ENCODE assay signal across 18 cellular contexts in the genomic region with DNA sequence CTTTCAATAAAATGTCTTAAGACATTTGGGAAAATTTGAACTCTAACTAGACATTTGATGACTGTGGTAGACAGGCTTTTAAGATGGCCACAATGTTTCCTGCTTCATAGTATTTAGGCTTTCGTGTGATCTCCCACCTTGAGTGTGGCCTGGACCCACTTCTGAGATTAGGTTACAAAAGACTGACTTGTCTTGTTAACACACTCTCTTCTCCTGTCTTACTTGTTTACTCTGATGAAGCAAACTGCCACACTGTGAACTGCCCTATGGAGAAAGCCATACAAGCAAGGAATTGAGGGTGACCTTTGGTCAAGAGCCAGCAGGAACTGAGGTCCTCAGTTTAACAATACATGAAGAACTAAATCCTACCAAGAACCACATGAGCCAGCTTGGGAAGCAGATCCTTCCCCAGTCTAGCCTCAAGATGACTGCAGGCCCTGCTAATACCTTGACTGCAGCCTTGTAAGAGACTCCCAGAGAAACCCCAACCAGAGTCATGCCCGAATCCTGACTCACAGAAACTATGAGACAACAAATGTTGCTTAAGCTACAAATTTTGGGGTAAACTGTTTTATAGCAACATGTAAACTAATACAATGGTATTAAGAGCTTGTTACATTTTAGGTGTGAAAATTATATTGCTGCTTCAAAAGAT. TPM values are rescaled to one million over a fixed set of nuclear protein-coding genes. Genes with fewer than 3 reads are reported as not detected.
A peak's percentile ranks its signal among the peaks of the same experiment; 100 is the strongest.
DNase-seq lines count a peak whose midpoint lies in the region; ATAC-seq and TF ChIP-seq lines count a peak whose summit lies in the region.
"Had no signal": no experiment of that assay in that cellular context is flagged by ENCODE, and none has a peak within 500 bp of the region (broad histone marks: within the 10 kb centered on the region; RNA-seq: fewer than 3 reads in every experiment).

No MANE protein-coding gene starts in this region.

- no peak overlapping the region for H3K23ac ChIP-seq in mesenchymal stem cell (ENCODE audit: low read length in 2 of 2)

- peak overlapping the region; percentile 1 for H3K27ac ChIP-seq in mesenchymal stem cell (ENCODE audit: low read length, poor library complexity, severe bottlenecking)
- H3K27ac ChIP-seq in suprapubic skin: no peak overlapping the region
- H3K27ac ChIP-seq: esophagus squamous epithelium, RWPE1 had no signal

- no peak overlapping the region for H2BK15ac ChIP-seq in mesenchymal stem cell (ENCODE audit: low read depth, poor library complexity, severe bottlenecking)

- ATAC-seq in GM21367 (IDR thresholded peaks at IDR 0.05; ENCODE audit: unreplicated experiment): no peak

- no peak overlapping the region for H3K18ac ChIP-seq in mesenchymal stem cell (ENCODE audit: low read depth in 1 of 2, low read length in 2 of 2)

- H3K4me1 ChIP-seq in mesenchymal stem cell (ENCODE audit: control insufficient read depth, insufficient read depth, low read depth, low read length) (peaks cover 2% of the 10 kb centered on the region), suprapubic skin (no peaks in the 10 kb centered on the region)

- H3K79me1 ChIP-seq in mesenchymal stem cell (replicated peaks; ENCODE audit: low read length, poor library complexity, severe bottlenecking): peaks cover 10% of the 10 kb centered on the region

- H3K4me2 ChIP-seq in mesenchymal stem cell (ENCODE audit: low read length, poor library complexity, severe bottlenecking): no peak overlapping the region

- no peak overlapping the region for H2BK120ac ChIP-seq in mesenchymal stem cell (ENCODE audit: low read depth, low read length)

- H2AFZ ChIP-seq in mesenchymal stem cell (ENCODE audit: low read depth, low read length): no peak overlapping the region

- DNase-seq in AG20443 (ENCODE audit: low spot score) (peak; percentile 32), HT1080 (ENCODE audit: low read depth) (peak; percentile 27), cardiac fibroblast (ENCODE audit: low read depth in 2 of 2) (peak; percentile 16 to 84), mesenchymal stem cell (peak; percentile 65), HK-2 (ENCODE audit: unreplicated experiment) (no peak), suprapubic skin (ENCODE audit: low spot score in 2 of 2) (no peak), NCI-H774 (lab: John Stamatoyannopoulos, UW) (no peak)
- DNase-seq: activated CD4-positive, alpha-beta T cell treated with anti-CD3 and anti-CD28 coated beads, Interleukin-2, amount 50 U/mL, for 48 hours; activated naive CD4-positive, alpha-beta T cell treated with Interleukin-2 at 50 U/mL for 16 hours; C1 segment of cervical spinal cord; cortex of kidney; esophagus squamous epithelium; NCI-H187; NCI-H526; stimulated activated CD4-positive, alpha-beta T cell treated with anti-CD3 and anti-CD28 coated beads, Interleukin-4, amount 100 ng/mL, for 24 hours; stimulated activated naive CD4-positive, alpha-beta T cell had no signal

- H2BK5ac ChIP-seq in mesenchymal stem cell (ENCODE audit: low read depth, low read length, poor library complexity, severe bottlenecking): no peak overlapping the region

- no peak overlapping the region for H3K14ac ChIP-seq in mesenchymal stem cell (ENCODE audit: low read length in 2 of 2)

- H3K36me3 ChIP-seq in mesenchymal stem cell (ENCODE audit: control insufficient read depth in 1 of 2, insufficient read depth in 2 of 2, low read depth in 1 of 2, low read length in 2 of 2) (peaks cover 10 to 51% of the 10 kb centered on the region in 2 experiments), suprapubic skin (peaks cover 34% of the 10 kb centered on the region)

- no peak overlapping the region for H4K8ac ChIP-seq in mesenchymal stem cell (ENCODE audit: low read length)

- H3K4ac ChIP-seq in mesenchymal stem cell (ENCODE audit: low read depth in 1 of 2, low read length in 2 of 2): no peak overlapping the region

- WGBS in mesenchymal stem cell: 100% methylated on average over 1 of the region's 2 CpGs
- 88% methylated on average over 2 of the region's 2 CpGs for WGBS in suprapubic skin

- no peak for TF ChIP-seq POLR2A in suprapubic skin (IDR thresholded peaks at IDR 0.05)

- H3K9ac ChIP-seq in mesenchymal stem cell (ENCODE audit: low read length): peak overlapping the region; percentile 71

- H3K4me3 ChIP-seq in cardiac fibroblast (replicated peaks in 1 of 2; ENCODE audit: low read depth in 2 of 2, low read length in 2 of 2) (no peak overlapping the region), mesenchymal stem cell (ENCODE audit: insufficient read depth in 1 of 2, low read depth in 1 of 2, low read length in 2 of 2) (no peak overlapping the region), suprapubic skin (no peak overlapping the region)
- H3K4me3 ChIP-seq: esophagus squamous epithelium had no signal

- TF ChIP-seq EP300 in suprapubic skin (IDR thresholded peaks at IDR 0.05): no peak

- peaks cover 6% of the 10 kb centered on the region for H3K9me3 ChIP-seq in mesenchymal stem cell (ENCODE audit: control insufficient read depth, low read length)
- no peaks in the 10 kb centered on the region for H3K9me3 ChIP-seq in suprapubic skin
- H3K9me3 ChIP-seq: esophagus squamous epithelium had no signal

- no peak overlapping the region for H2BK12ac ChIP-seq in mesenchymal stem cell (ENCODE audit: low read length in 2 of 2)

- no peak for TF ChIP-seq CTCF in cardiac fibroblast (IDR thresholded peaks at IDR 0.05; ENCODE audit: low read depth, low read length)
- no peak for TF ChIP-seq CTCF in suprapubic skin (IDR thresholded peaks at IDR 0.05)

- peak overlapping the region; percentile 2 for H2AK5ac ChIP-seq in mesenchymal stem cell (ENCODE audit: low read length, severe bottlenecking)

- no peak overlapping the region for H4K91ac ChIP-seq in mesenchymal stem cell (ENCODE audit: low read length)

- H3K27me3 ChIP-seq in mesenchymal stem cell (ENCODE audit: control insufficient read depth in 1 of 2, insufficient read depth in 1 of 2, low read length in 2 of 2) (no peaks in the 10 kb centered on the region), suprapubic skin (no peaks in the 10 kb centered on the region)
- H3K27me3 ChIP-seq: esophagus squamous epithelium had no signal

RNA-seq across cellular contexts. Expression of a gene that starts 20.3 kb away (rescaled TPM):
- total RNA-seq in HT1080 (2014; rRNA removed; shearing (Covaris generic)): 40.0 and 60.6 TPM in 2 replicates
- 48.1 and 132 TPM in 2 replicates for polyA plus RNA-seq in HT1080 (2015; cell fraction: cytosol; rRNA removed)
- polyA plus RNA-seq in HT1080 (2015; cell fraction: nucleus; rRNA removed): 197 and 256 TPM in 2 replicates
- 29.8 TPM for polyA plus RNA-seq in mesenchymal stem cell (2013, experiment 1 of 2)
- 28.6 TPM for polyA plus RNA-seq in mesenchymal stem cell (2013, experiment 2 of 2)
- total RNA-seq in suprapubic skin: 10 to 100 TPM; 49.4 to 81.9 (median 56.3) TPM

Comparison
In these comparisons a context has a peak if more than half of its experiments do, and no peak if none do; other contexts are left out.
1. DNase-seq: peak in AG20443 (single experiment), HT1080 (single experiment), cardiac fibroblast (2 of 2) and mesenchymal stem cell (single experiment); none in HK-2 (single experiment), suprapubic skin (0 of 2) and NCI-H774 (single experiment).